Comparison of ENCODE assay signal across 1 cellular context in the genomic region with DNA sequence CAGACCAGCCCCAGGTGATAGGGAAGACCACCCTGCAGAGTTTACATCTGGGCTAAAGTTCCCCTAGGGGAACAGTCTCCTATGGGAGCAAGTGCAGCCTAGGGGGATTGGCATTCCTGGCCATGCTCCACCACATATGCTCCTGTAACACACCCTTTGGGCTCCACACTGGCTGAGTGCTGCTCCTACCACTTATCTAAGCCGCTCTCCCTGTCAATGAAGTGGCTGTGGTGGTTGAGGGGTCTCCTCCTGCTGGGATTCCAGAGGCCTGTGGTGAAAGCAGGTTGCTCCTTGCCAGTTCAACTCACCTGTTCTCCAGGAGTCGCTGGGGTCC.
TF ChIP-seq lines count a peak whose summit lies in the region.

No MANE protein-coding gene starts in this region.

TF ChIP-seq in HepG2, 621 proteins besides CTCF, POLR2A, EP300 and RAD21 (continued from another document):
- TF ChIP-seq, protein P1, sequence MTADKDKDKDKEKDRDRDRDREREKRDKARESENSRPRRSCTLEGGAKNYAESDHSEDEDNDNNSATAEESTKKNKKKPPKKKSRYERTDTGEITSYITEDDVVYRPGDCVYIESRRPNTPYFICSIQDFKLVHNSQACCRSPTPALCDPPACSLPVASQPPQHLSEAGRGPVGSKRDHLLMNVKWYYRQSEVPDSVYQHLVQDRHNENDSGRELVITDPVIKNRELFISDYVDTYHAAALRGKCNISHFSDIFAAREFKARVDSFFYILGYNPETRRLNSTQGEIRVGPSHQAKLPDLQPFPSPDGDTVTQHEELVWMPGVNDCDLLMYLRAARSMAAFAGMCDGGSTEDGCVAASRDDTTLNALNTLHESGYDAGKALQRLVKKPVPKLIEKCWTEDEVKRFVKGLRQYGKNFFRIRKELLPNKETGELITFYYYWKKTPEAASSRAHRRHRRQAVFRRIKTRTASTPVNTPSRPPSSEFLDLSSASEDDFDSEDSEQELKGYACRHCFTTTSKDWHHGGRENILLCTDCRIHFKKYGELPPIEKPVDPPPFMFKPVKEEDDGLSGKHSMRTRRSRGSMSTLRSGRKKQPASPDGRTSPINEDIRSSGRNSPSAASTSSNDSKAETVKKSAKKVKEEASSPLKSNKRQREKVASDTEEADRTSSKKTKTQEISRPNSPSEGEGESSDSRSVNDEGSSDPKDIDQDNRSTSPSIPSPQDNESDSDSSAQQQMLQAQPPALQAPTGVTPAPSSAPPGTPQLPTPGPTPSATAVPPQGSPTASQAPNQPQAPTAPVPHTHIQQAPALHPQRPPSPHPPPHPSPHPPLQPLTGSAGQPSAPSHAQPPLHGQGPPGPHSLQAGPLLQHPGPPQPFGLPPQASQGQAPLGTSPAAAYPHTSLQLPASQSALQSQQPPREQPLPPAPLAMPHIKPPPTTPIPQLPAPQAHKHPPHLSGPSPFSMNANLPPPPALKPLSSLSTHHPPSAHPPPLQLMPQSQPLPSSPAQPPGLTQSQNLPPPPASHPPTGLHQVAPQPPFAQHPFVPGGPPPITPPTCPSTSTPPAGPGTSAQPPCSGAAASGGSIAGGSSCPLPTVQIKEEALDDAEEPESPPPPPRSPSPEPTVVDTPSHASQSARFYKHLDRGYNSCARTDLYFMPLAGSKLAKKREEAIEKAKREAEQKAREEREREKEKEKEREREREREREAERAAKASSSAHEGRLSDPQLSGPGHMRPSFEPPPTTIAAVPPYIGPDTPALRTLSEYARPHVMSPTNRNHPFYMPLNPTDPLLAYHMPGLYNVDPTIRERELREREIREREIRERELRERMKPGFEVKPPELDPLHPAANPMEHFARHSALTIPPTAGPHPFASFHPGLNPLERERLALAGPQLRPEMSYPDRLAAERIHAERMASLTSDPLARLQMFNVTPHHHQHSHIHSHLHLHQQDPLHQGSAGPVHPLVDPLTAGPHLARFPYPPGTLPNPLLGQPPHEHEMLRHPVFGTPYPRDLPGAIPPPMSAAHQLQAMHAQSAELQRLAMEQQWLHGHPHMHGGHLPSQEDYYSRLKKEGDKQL (CRISPR knock-in tag; IDR thresholded peaks at IDR 0.05; ENCODE audit: low read depth): no peak
- TF ChIP-seq ONECUT2 (CRISPR knock-in tag; IDR thresholded peaks at IDR 0.05) (no peak), ZNF34 (CRISPR knock-in tag; IDR thresholded peaks at IDR 0.05; ENCODE audit: borderline replicate concordance) (no peak), ZNF549 (CRISPR knock-in tag; IDR thresholded peaks at IDR 0.05) (no peak), GTF3A (CRISPR knock-in tag; conservative IDR thresholded peaks at IDR 0.05) (no peak), SALL1 (CRISPR knock-in tag; IDR thresholded peaks at IDR 0.05) (no peak), ASH2L (IDR thresholded peaks at IDR 0.05; ENCODE audit: insufficient read length, low read depth, low read length) (no peak)
- TF ChIP-seq, protein P2, sequence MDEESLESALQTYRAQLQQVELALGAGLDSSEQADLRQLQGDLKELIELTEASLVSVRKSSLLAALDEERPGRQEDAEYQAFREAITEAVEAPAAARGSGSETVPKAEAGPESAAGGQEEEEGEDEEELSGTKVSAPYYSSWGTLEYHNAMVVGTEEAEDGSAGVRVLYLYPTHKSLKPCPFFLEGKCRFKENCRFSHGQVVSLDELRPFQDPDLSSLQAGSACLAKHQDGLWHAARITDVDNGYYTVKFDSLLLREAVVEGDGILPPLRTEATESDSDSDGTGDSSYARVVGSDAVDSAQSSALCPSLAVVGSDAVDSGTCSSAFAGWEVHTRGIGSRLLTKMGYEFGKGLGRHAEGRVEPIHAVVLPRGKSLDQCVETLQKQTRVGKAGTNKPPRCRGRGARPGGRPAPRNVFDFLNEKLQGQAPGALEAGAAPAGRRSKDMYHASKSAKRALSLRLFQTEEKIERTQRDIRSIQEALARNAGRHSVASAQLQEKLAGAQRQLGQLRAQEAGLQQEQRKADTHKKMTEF (CRISPR knock-in tag; IDR thresholded peaks at IDR 0.05): no peak
- TF ChIP-seq, protein P3, sequence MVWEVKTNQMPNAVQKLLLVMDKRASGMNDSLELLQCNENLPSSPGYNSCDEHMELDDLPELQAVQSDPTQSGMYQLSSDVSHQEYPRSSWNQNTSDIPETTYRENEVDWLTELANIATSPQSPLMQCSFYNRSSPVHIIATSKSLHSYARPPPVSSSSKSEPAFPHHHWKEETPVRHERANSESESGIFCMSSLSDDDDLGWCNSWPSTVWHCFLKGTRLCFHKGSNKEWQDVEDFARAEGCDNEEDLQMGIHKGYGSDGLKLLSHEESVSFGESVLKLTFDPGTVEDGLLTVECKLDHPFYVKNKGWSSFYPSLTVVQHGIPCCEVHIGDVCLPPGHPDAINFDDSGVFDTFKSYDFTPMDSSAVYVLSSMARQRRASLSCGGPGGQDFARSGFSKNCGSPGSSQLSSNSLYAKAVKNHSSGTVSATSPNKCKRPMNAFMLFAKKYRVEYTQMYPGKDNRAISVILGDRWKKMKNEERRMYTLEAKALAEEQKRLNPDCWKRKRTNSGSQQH (CRISPR knock-in tag; IDR thresholded peaks at IDR 0.05; ENCODE audit: low read depth): no peak
